8 cellular contexts compared by ENCODE assay signal in the genomic region with DNA sequence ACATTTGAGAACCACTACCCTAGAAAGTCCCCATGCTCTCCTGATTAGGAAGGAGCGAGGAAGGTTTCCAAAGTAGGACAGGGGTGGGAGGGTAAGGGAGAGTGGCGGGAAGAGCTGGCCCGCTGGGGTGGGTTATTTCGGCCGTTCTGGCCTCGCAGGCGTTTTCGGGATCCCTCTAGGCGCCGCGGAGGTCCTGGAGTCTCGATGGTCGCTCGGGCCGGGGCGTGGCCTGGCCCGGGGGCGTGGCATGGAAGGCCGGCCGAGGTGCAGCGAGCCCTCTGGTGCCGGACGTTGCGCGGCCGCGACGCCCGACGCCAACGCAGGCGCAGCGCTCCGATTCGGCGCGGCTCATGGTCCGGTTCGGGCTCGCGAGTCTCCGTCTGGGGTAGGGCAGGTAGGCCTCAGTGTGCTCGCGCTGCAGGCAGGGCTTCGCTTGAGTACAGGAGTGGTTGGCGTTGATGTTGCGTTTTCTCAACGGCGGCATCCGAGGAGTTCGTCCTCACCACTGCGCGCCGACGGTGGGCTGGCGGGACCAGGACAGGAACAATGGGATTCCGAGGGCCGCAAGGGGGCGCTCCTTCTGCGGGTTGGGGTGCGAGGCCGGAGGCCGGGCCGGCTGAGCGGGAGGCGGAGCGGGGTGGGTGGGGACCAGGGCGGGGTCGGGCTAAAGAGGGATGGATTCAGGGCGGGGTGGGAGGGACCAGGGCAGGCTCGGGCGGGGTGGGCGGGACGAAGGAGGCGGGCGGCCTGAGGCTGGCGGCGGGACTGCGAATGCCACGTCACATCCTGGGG. TPM values are rescaled to one million over a fixed set of nuclear protein-coding genes. Genes with fewer than 3 reads are reported as not detected.
DNase-seq lines count a peak whose midpoint lies in the region; TF ChIP-seq lines count a peak whose summit lies in the region.

A gene with protein sequence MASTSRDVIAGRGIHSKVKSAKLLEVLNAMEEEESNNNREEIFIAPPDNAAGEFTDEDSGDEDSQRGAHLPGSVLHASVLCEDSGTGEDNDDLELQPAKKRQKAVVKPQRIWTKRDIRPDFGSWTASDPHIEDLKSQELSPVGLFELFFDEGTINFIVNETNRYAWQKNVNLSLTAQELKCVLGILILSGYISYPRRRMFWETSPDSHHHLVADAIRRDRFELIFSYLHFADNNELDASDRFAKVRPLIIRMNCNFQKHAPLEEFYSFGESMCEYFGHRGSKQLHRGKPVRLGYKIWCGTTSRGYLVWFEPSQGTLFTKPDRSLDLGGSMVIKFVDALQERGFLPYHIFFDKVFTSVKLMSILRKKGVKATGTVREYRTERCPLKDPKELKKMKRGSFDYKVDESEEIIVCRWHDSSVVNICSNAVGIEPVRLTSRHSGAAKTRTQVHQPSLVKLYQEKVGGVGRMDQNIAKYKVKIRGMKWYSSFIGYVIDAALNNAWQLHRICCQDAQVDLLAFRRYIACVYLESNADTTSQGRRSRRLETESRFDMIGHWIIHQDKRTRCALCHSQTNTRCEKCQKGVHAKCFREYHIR (plus strand): TSS at position 287 of the 792 bp plus-strand sequence. CDS start 7,628 bp downstream, outside the sequence.

- H3K27me3 ChIP-seq in H7 (ENCODE audit: control insufficient read depth, insufficient read depth, low read length), result no peaks in the 10 kb centered on the region
- H3K27me3 ChIP-seq in neutrophil, result no peaks in the 10 kb centered on the region

- peaks cover 13 to 18% of the 10 kb centered on the region in 2 experiments for H3K4me1 ChIP-seq in neutrophil (ENCODE audit: control insufficient read depth in 1 of 2, insufficient read depth in 1 of 2, low read depth in 1 of 2, low read length in 1 of 2)

- H3K4me3 ChIP-seq in H7 (ENCODE audit: insufficient read depth, low read depth, low read length), result peak within 1 kb of the TSS; percentile 83
- peak within 1 kb of the TSS; percentile 90 to 98 for H3K4me3 ChIP-seq in neutrophil (ENCODE audit: low read depth in 1 of 2, low read length in 1 of 2)

- peak; percentile 92 for DNase-seq in GDM1 (lab: John Stamatoyannopoulos, UW)
- peak; percentile 99 for DNase-seq in H7
- DNase-seq in LoVo (ENCODE audit: low spot score), result peak; percentile 92
- DNase-seq in SHP77 (lab: John Stamatoyannopoulos, UW), result peak; percentile 82 to 92
- peak; percentile 97 for DNase-seq in activated gamma-delta T cell treated with Interleukin-2 at 50 U/mL for 16 hours
- peak; percentile 87 for DNase-seq in foreskin melanocyte
- DNase-seq in substantia nigra (lab: John Stamatoyannopoulos, UW), result peak; percentile 62 to 100 (median 93)

- no peaks in the 10 kb centered on the region for H3K36me3 ChIP-seq in H7 (replicated peaks; ENCODE audit: control insufficient read depth, insufficient read depth, low read length)
- peaks cover 6% of the 10 kb centered on the region for H3K36me3 ChIP-seq in neutrophil

- TF ChIP-seq CTCF in neutrophil (IDR thresholded peaks at IDR 0.05), result peak; percentile 88

- no peaks in the 10 kb centered on the region for H3K9me3 ChIP-seq in neutrophil

- H3K27ac ChIP-seq in neutrophil (peak within 1 kb of the TSS; percentile 98), substantia nigra (ENCODE audit: low read depth, low read length, poor library complexity, severe bottlenecking) (peak within 1 kb of the TSS; percentile 92)

RNA-seq across cellular contexts. Expression of the gene that starts here (rescaled TPM):
- total RNA-seq in H7 (2014; rRNA removed; shearing (Covaris generic)), result 3.4 and 3.6 TPM in 2 replicates

Comparison
In these comparisons a context has a peak if more than half of its experiments do, and no peak if none do; other contexts are left out.
1. Peak in every context shown above with its lines: DNase-seq, H3K4me3 ChIP-seq and H3K27ac ChIP-seq.